2 cellular contexts compared by ENCODE assay signal in the genomic region with DNA sequence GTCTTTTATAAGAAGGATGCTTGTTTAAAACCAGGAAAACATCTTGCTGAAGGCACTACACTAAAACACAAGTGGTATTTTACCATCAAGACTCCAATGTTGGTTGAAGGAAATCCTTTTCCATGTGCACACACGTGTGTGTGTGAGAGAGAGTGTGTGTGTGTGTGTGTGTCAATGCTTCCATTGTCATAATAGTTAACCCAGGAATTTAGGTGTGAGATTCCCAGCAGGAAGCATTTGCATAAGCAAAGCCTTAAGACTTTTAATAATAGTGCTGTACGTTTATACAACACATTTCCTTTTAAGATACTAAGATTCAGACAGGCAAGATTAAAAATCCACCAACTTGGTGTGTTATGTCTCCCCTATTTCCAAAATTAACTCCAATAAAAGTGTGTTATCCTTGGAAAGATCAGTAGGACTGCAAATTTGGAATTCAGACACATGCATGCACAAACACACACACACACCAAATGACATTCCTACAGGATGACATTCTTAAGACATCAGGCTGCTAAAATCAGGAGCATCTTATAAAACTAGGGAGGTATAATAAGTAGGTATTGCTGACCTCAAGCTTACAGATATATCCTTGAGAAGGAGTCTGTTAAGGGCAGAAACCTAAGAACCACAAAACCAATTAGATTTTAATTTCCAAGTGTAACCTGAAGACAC.
TF ChIP-seq lines count a peak whose summit lies in the region.

No MANE protein-coding gene starts in this region.

TF ChIP-seq in SK-N-SH, 30 proteins besides CTCF, POLR2A, EP300 and RAD21:
- TF ChIP-seq GATA2 (CRISPR knock-in tag; IDR thresholded peaks at IDR 0.05) (no peak), SIN3A (IDR thresholded peaks at IDR 0.05; ENCODE audit: borderline replicate concordance, low read depth, low read length) (no peak), RCOR1 (IDR thresholded peaks at IDR 0.05; ENCODE audit: low read length) (no peak), EZH2phosphoT487 (IDR thresholded peaks at IDR 0.05; ENCODE audit: borderline replicate concordance, low read depth) (no peak), JUND (IDR thresholded peaks at IDR 0.05) (no peak), POLR2AphosphoS5 (IDR thresholded peaks at IDR 0.05; ENCODE audit: low read depth, low read length) (no peak), TEAD4 (IDR thresholded peaks at IDR 0.05; ENCODE audit: borderline replicate concordance, insufficient read depth) (no peak), ELF1 (IDR thresholded peaks at IDR 0.05) (no peak), MEF2A (IDR thresholded peaks at IDR 0.05; ENCODE audit: borderline replicate concordance, low read depth) (no peak), NRF1 (IDR thresholded peaks at IDR 0.05; ENCODE audit: low read depth, low read length) (no peak), FOXJ3 (CRISPR knock-in tag; IDR thresholded peaks at IDR 0.05) (no peak), RXRA (IDR thresholded peaks at IDR 0.05; ENCODE audit: borderline replicate concordance, low read depth) (no peak)
- TF ChIP-seq, protein P1, sequence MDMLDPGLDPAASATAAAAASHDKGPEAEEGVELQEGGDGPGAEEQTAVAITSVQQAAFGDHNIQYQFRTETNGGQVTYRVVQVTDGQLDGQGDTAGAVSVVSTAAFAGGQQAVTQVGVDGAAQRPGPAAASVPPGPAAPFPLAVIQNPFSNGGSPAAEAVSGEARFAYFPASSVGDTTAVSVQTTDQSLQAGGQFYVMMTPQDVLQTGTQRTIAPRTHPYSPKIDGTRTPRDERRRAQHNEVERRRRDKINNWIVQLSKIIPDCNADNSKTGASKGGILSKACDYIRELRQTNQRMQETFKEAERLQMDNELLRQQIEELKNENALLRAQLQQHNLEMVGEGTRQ (IDR thresholded peaks at IDR 0.05; ENCODE audit: borderline replicate concordance, low read depth, low read length): no peak
- TF ChIP-seq, protein P2, sequence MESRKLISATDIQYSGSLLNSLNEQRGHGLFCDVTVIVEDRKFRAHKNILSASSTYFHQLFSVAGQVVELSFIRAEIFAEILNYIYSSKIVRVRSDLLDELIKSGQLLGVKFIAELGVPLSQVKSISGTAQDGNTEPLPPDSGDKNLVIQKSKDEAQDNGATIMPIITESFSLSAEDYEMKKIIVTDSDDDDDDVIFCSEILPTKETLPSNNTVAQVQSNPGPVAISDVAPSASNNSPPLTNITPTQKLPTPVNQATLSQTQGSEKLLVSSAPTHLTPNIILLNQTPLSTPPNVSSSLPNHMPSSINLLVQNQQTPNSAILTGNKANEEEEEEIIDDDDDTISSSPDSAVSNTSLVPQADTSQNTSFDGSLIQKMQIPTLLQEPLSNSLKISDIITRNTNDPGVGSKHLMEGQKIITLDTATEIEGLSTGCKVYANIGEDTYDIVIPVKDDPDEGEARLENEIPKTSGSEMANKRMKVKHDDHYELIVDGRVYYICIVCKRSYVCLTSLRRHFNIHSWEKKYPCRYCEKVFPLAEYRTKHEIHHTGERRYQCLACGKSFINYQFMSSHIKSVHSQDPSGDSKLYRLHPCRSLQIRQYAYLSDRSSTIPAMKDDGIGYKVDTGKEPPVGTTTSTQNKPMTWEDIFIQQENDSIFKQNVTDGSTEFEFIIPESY (IDR thresholded peaks at IDR 0.05; ENCODE audit: borderline replicate concordance, low read depth): no peak
- TF ChIP-seq, protein P3, sequence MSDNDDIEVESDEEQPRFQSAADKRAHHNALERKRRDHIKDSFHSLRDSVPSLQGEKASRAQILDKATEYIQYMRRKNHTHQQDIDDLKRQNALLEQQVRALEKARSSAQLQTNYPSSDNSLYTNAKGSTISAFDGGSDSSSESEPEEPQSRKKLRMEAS (IDR thresholded peaks at IDR 0.05; ENCODE audit: low read depth): no peak
- TF ChIP-seq, protein P4, sequence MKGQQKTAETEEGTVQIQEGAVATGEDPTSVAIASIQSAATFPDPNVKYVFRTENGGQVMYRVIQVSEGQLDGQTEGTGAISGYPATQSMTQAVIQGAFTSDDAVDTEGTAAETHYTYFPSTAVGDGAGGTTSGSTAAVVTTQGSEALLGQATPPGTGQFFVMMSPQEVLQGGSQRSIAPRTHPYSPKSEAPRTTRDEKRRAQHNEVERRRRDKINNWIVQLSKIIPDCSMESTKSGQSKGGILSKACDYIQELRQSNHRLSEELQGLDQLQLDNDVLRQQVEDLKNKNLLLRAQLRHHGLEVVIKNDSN (IDR thresholded peaks at IDR 0.05; ENCODE audit: borderline replicate concordance, low read depth): no peak

TF ChIP-seq in endothelial cell of umbilical vein, 7 proteins besides CTCF, POLR2A, EP300 and RAD21:
- TF ChIP-seq POLR2AphosphoS5 (IDR thresholded peaks at IDR 0.05; ENCODE audit: insufficient read depth, low read depth, low read length): no peak
- no peak for TF ChIP-seq FOS (IDR thresholded peaks at IDR 0.05; ENCODE audit: borderline replicate concordance, insufficient read depth, low read length)
- TF ChIP-seq, protein P3 (IDR thresholded peaks at IDR 0.05; ENCODE audit: insufficient read depth, insufficient read length): no peak
- TF ChIP-seq GATA2 (IDR thresholded peaks at IDR 0.05; ENCODE audit: insufficient read depth, insufficient read length, low read depth, low read length): no peak
- TF ChIP-seq MYC (IDR thresholded peaks at IDR 0.05; ENCODE audit: low read depth, low read length): no peak
- no peak for TF ChIP-seq JUN (IDR thresholded peaks at IDR 0.05; ENCODE audit: borderline replicate concordance, insufficient read depth, insufficient read length, low read depth)
- TF ChIP-seq EZH2 (IDR thresholded peaks at IDR 0.05; ENCODE audit: borderline replicate concordance, low read depth, low read length, severe bottlenecking): no peak
